28 cellular contexts compared by ENCODE assay signal in the genomic region with DNA sequence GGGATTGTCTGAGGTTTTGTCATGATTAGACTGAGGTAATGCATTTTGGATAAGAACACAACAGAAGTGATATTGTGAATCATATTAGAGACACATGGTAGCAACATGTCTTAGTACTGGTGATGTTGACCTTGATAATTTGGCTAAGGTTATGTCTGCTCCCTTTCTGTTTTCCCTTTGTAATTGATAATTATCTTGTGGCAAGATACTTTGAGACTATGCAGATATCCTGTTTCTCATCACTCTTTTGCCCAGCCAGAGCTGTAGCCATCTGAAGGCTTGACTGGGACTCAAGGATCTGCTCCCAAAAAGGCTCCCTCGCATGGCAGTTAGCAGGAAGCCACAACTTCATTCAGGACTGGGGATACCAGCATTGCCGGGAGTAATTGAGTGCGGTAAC.
"Had no signal": no experiment of that assay in that cellular context is flagged by ENCODE, and none has a peak within 500 bp of the region (broad histone marks: within the 10 kb centered on the region; RNA-seq: fewer than 3 reads in every experiment).

No MANE protein-coding gene starts in this region.

- FAIRE-seq: endometrium, endothelial cell of umbilical vein, frontal cortex had no signal

- H3K4me1 ChIP-seq: esophagus muscularis mucosa, foreskin keratinocyte, gastrocnemius medialis, gastroesophageal sphincter, heart left ventricle, heart right ventricle had no signal

- H3K4me3 ChIP-seq: coronary artery, dorsolateral prefrontal cortex, esophagus muscularis mucosa, esophagus squamous epithelium, gastrocnemius medialis, gastroesophageal sphincter, heart left ventricle, heart right ventricle, hepatocyte had no signal

- H3K9me3 ChIP-seq: esophagus muscularis mucosa, esophagus squamous epithelium, gastrocnemius medialis, gastroesophageal sphincter, heart right ventricle had no signal

- H3K27me3 ChIP-seq: dorsolateral prefrontal cortex, esophagus muscularis mucosa, esophagus squamous epithelium, gastrocnemius medialis, gastroesophageal sphincter, hepatocyte had no signal

- ATAC-seq: effector memory CD8-positive, alpha-beta T cell; esophagus mucosa; foreskin keratinocyte; gastrocnemius medialis; gastroesophageal sphincter; heart left ventricle; heart right ventricle had no signal

- DNase-seq: cortex of kidney; dermis blood vessel endothelial cell; dorsolateral prefrontal cortex; effector CD4-positive, alpha-beta T cell; effector CD8-positive, alpha-beta T cell; effector memory CD4-positive, alpha-beta T cell; effector memory CD8-positive, alpha-beta T cell; endodermal cell; erythroblast; esophagus squamous epithelium; foreskin fibroblast; foreskin keratinocyte; foreskin melanocyte; gastrocnemius medialis; glutamatergic neuron; head of caudate nucleus; heart left ventricle; heart right ventricle; hippocampal formation had no signal

- H3K79me2 ChIP-seq: hepatocyte had no signal

- H3K4me2 ChIP-seq: hepatocyte had no signal

- H3K36me3 ChIP-seq: esophagus muscularis mucosa, esophagus squamous epithelium, gastrocnemius medialis, gastroesophageal sphincter, heart left ventricle, heart right ventricle had no signal

- H2AFZ ChIP-seq: hepatocyte had no signal

- H3K27ac ChIP-seq: coronary artery, dorsolateral prefrontal cortex, epithelial cell of prostate, esophagus muscularis mucosa, esophagus squamous epithelium, foreskin keratinocyte, gastrocnemius medialis, gastroesophageal sphincter, heart left ventricle, heart right ventricle, hepatocyte had no signal
